In the genomic region with DNA sequence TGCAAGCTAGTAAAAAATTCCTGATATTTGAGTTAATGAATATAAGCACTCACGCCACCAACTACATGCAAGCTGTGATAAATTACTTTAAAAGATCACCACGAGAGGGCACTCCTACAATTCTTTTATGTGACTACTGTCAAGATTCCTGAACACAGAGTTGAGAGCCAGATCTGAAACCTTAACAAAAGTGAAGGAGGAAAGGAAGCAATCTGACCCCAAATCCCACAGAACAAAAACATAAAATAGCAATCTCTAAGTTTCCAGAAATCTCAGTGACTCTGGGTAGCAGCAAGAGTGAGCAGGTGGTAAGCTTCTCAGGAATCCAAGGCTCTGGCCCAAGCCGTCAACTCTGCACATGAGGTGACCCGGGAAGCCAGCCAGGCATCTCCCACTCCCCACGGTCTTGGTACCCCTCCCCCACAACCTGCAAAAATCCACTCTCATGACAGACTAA, we compare ENCODE assay signal across 7 cellular contexts. TPM values are rescaled to one million over a fixed set of nuclear protein-coding genes. Genes with fewer than 3 reads are reported as not detected.
DNase-seq lines count a peak whose midpoint lies in the region; ATAC-seq and FAIRE-seq lines count a peak whose summit lies in the region.

No MANE protein-coding gene starts in this region.

- ATAC-seq in effector memory CD8-positive, alpha-beta T cell (replicated peaks), result peak; percentile 59
- no peak for ATAC-seq in GM18520 (IDR thresholded peaks at IDR 0.05; ENCODE audit: unreplicated experiment)

- FAIRE-seq in HTR-8/SVneo (lab: Jason Lieb, UNC), result peak; percentile 44

- H3K36me3 Mint-ChIP-seq in effector memory CD8-positive, alpha-beta T cell (ENCODE audit: insufficient read depth), result peaks cover 57% of the 10 kb centered on the region

- no peaks in the 10 kb centered on the region for H3K9me3 Mint-ChIP-seq in effector memory CD8-positive, alpha-beta T cell

- DNase-seq in Daoy (ENCODE audit: low read depth) (peak; percentile 28), HTR-8/SVneo (ENCODE audit: insufficient read length, low spot score) (peak; percentile 86), RPMI8226 (peak; percentile 64), medulla oblongata (ENCODE audit: extremely low spot score) (peak; percentile 93)
- peak; percentile 12 to 39 (median 35) for DNase-seq in effector memory CD8-positive, alpha-beta T cell
- no peak for DNase-seq in stimulated activated CD4-positive, alpha-beta T cell treated with anti-CD3 and anti-CD28 coated beads, Interleukin-12 subunit alpha, Interleukin-12 subunit beta, amount 100 ng/mL, for 4 hours

- H3K27me3 Mint-ChIP-seq in effector memory CD8-positive, alpha-beta T cell, result no peaks in the 10 kb centered on the region

- H3K4me3 Mint-ChIP-seq in effector memory CD8-positive, alpha-beta T cell, result no peak overlapping the region

- H3K4me1 Mint-ChIP-seq in effector memory CD8-positive, alpha-beta T cell (ENCODE audit: low read depth in 2 of 2), result peaks cover 6 to 7% of the 10 kb centered on the region in 2 donors

- H3K27ac Mint-ChIP-seq in effector memory CD8-positive, alpha-beta T cell, result peak overlapping the region in 1 of 2 donors; percentile 22

RNA-seq across cellular contexts. Expression of gene STAU1, which starts 55.1 kb away (rescaled TPM):
- 31.8 and 32.6 TPM in 2 replicates for total RNA-seq in Daoy (2014; rRNA removed; shearing (Covaris generic))
